ENCODE assay signal across 13 cellular contexts in the genomic region with DNA sequence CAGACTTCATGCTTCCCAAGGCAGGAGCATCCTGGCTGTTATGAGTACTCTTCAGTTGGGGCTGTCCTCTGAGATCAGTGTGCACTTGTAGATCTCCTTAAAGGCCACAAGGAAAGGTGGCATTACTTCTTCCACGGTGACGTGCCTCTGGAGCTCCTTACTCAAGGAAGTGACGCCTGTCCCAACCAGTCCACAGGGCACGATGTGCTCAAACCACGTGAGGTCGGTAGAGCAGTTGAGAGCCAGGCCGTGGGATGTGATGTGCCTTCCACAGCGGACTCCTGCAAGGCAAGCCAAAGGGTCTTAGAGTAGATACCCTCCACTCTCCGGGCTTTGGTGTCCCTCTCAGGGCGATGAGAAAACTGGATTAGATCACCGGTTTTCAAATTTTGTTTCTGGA. TPM values are rescaled to one million over a fixed set of nuclear protein-coding genes. Genes with fewer than 3 reads are reported as not detected.
DNase-seq lines count a peak whose midpoint lies in the region; ATAC-seq, FAIRE-seq and TF ChIP-seq lines count a peak whose summit lies in the region.
"Had no signal": no experiment of that assay in that cellular context is flagged by ENCODE, and none has a peak within 500 bp of the region (broad histone marks: within the 10 kb centered on the region; RNA-seq: fewer than 3 reads in every experiment).

No MANE protein-coding gene starts in this region.

- TSS peak; percentile 56 for BruUV-seq in endothelial cell of umbilical vein (replicated peaks; lab: Mats Ljungman, UMichigan)

- peaks cover 3% of the 10 kb centered on the region for H3K4me1 ChIP-seq in RWPE2 (ENCODE audit: insufficient read depth, poor library complexity, severe bottlenecking)
- peaks cover 4% of the 10 kb centered on the region for H3K4me1 ChIP-seq in endothelial cell of umbilical vein (ENCODE audit: control insufficient read depth, extremely low read depth, insufficient read depth, low read length)
- peaks cover 0 to 16% (median 0%) of the 10 kb centered on the region in 4 donors for H3K4me1 ChIP-seq in Peyer's patch

- no peaks in the 10 kb centered on the region for H3K36me3 ChIP-seq in RWPE2 (ENCODE audit: low read depth)
- no peaks in the 10 kb centered on the region for H3K36me3 ChIP-seq in endothelial cell of umbilical vein (ENCODE audit: control insufficient read depth in 2 of 2, extremely low read depth in 1 of 2, insufficient read depth in 2 of 2, low read length in 2 of 2)
- no peaks in the 10 kb centered on the region for H3K36me3 ChIP-seq in Peyer's patch
- H3K36me3 ChIP-seq: left lung had no signal

- no peak overlapping the region for H3K9ac ChIP-seq in endothelial cell of umbilical vein (replicated peaks; ENCODE audit: extremely low read depth, insufficient read depth, low read length)

- FAIRE-seq in endothelial cell of umbilical vein (lab: Jason Lieb, UNC): no peak

- intact Hi-C loops in endothelial cell of umbilical vein (cut with micrococcal nuclease): no loop called here

- POLR2A ChIA-PET in endothelial cell of umbilical vein (lab: Charles Lee): interaction anchor here (1.7 kb wide), 1 partner anchor 39 kb away, joined by 6 read pairs; no protein-coding TSS in a partner anchor

- DNase-seq in activated naive CD4-positive, alpha-beta T cell treated with anti-CD3 and anti-CD28 coated beads, Interleukin-2, amount 10 ng/mL, durations not matched to agents 7 days and 5 days: no peak
- DNase-seq in activated naive CD4-positive, alpha-beta T cell treated with anti-CD3 and anti-CD28 coated beads, Interleukin-2, amount 50 U/mL, for 16 hours: no peak
- DNase-seq in RWPE2 (ENCODE audit: low spot score) (no peak), endothelial cell of umbilical vein (ENCODE audit: low read depth, low spot score) (no peak), Peyer's patch (no peak), COLO829 (ENCODE audit: low spot score) (no peak)
- DNase-seq in stimulated activated naive CD8-positive, alpha-beta T cell treated with anti-CD3 and anti-CD28 coated beads, Interleukin-15, amount 100 ng/mL, for 72 hours: no peak
- DNase-seq: HCEC 1CT; left lung; NCI-H1930; stimulated activated naive CD4-positive, alpha-beta T cell treated with Interleukin-2 at 50 U/mL for 16 hours had no signal

- H3K4me1 Mint-ChIP-seq in activated naive CD4-positive, alpha-beta T cell treated with anti-CD3 and anti-CD28 coated beads, Interleukin-2, amount 10 ng/mL, durations not matched to agents 7 days and 5 days: peaks cover 23% of the 10 kb centered on the region
- H3K4me1 Mint-ChIP-seq in stimulated activated naive CD8-positive, alpha-beta T cell treated with anti-CD3 and anti-CD28 coated beads, Interleukin-15, amount 100 ng/mL, for 72 hours: peaks cover 27% of the 10 kb centered on the region

- H3K4me3 Mint-ChIP-seq in activated naive CD4-positive, alpha-beta T cell treated with anti-CD3 and anti-CD28 coated beads, Interleukin-2, amount 10 ng/mL, durations not matched to agents 7 days and 5 days: peak overlapping the region; percentile 74
- H3K4me3 Mint-ChIP-seq in stimulated activated naive CD8-positive, alpha-beta T cell treated with anti-CD3 and anti-CD28 coated beads, Interleukin-15, amount 100 ng/mL, for 72 hours: peak overlapping the region; percentile 75 to 92

- peak overlapping the region; percentile 60 for H3K4me2 ChIP-seq in endothelial cell of umbilical vein (ENCODE audit: insufficient read depth, low read length)

- dilution Hi-C loops in endothelial cell of umbilical vein (cut with MboI; ENCODE audit: extremely low pct_ligation_motif_present, low sequenced_read_pairs): no loop called here

- peak overlapping the region; percentile 25 for H2AFZ ChIP-seq in endothelial cell of umbilical vein (ENCODE audit: low read depth, low read length)

- H3K27ac ChIP-seq in RWPE2 (ENCODE audit: poor library complexity, severe bottlenecking) (peak overlapping the region; percentile 84), endothelial cell of umbilical vein (ENCODE audit: insufficient read depth, low read depth, low read length) (no peak overlapping the region), Peyer's patch (no peak overlapping the region)

- H3K9me3 Mint-ChIP-seq in activated naive CD4-positive, alpha-beta T cell treated with anti-CD3 and anti-CD28 coated beads, Interleukin-2, amount 10 ng/mL, durations not matched to agents 7 days and 5 days: no peaks in the 10 kb centered on the region
- no peaks in the 10 kb centered on the region for H3K9me3 Mint-ChIP-seq in stimulated activated naive CD8-positive, alpha-beta T cell treated with anti-CD3 and anti-CD28 coated beads, Interleukin-15, amount 100 ng/mL, for 72 hours

- peaks cover 2% of the 10 kb centered on the region for H3K36me3 Mint-ChIP-seq in activated naive CD4-positive, alpha-beta T cell treated with anti-CD3 and anti-CD28 coated beads, Interleukin-2, amount 10 ng/mL, durations not matched to agents 7 days and 5 days

- ATAC-seq in RWPE2 (ENCODE audit: low read depth) (no peak), HG02852 (IDR thresholded peaks at IDR 0.05; ENCODE audit: unreplicated experiment) (no peak)
- ATAC-seq in stimulated activated naive CD8-positive, alpha-beta T cell treated with anti-CD3 and anti-CD28 coated beads, Interleukin-15, amount 100 ng/mL, for 72 hours: no peak
- ATAC-seq: esophagus mucosa, left lung had no signal

- H3K27me3 ChIP-seq in RWPE2 (ENCODE audit: insufficient read depth, poor library complexity, severe bottlenecking) (no peaks in the 10 kb centered on the region), endothelial cell of umbilical vein (ENCODE audit: control insufficient read depth in 2 of 2, insufficient read depth in 2 of 2, low read length in 2 of 2) (peaks cover 0 to 7% of the 10 kb centered on the region in 2 experiments), Peyer's patch (no peaks in the 10 kb centered on the region)
- H3K27me3 ChIP-seq: left lung had no signal

- CTCF ChIA-PET in activated naive CD4-positive, alpha-beta T cell treated with anti-CD3 and anti-CD28 coated beads, Interleukin-2, amount 10 ng/mL, durations not matched to agents 7 days and 5 days (lab: Charles Lee): interaction anchor here (0.6 to 3.3 kb wide), 2 partner anchors 38 to 77 kb away, joined by 3 to 12 read pairs; no protein-coding TSS in a partner anchor
- CTCF ChIA-PET in endothelial cell of umbilical vein (lab: Charles Lee): interaction anchor here (1.6 to 2.4 kb wide), 3 partner anchors 30 to 41 kb away, joined by 4 to 22 read pairs (median 8); no protein-coding TSS in a partner anchor

- no peak for TF ChIP-seq CTCF in RWPE2 (IDR thresholded peaks at IDR 0.05; ENCODE audit: poor library complexity, severe bottlenecking)
- no peak for TF ChIP-seq CTCF in endothelial cell of umbilical vein (IDR thresholded peaks at IDR 0.05; ENCODE audit: extremely low read depth in 1 of 2, insufficient read depth in 1 of 2, low read depth in 1 of 2, low read length in 2 of 2)
- TF ChIP-seq CTCF in Peyer's patch (IDR thresholded peaks at IDR 0.05): no peak

- no peaks in the 10 kb centered on the region for H3K9me1 ChIP-seq in endothelial cell of umbilical vein (replicated peaks; ENCODE audit: control insufficient read depth, extremely low read depth, insufficient read depth, low read length)

- H3K27me3 Mint-ChIP-seq in activated naive CD4-positive, alpha-beta T cell treated with anti-CD3 and anti-CD28 coated beads, Interleukin-2, amount 10 ng/mL, durations not matched to agents 7 days and 5 days: peaks cover 5% of the 10 kb centered on the region
- H3K27me3 Mint-ChIP-seq in stimulated activated naive CD8-positive, alpha-beta T cell treated with anti-CD3 and anti-CD28 coated beads, Interleukin-15, amount 100 ng/mL, for 72 hours: no peaks in the 10 kb centered on the region

- H3K4me3 ChIP-seq in RWPE2 (ENCODE audit: severe bottlenecking): no peak overlapping the region
- H3K4me3 ChIP-seq in endothelial cell of umbilical vein (replicated peaks in 1 of 3; ENCODE audit: insufficient read depth in 1 of 3, low read depth in 1 of 3, low read length in 3 of 3): no peak overlapping the region
- H3K4me3 ChIP-seq in Peyer's patch: no peak overlapping the region

- peak overlapping the region; percentile 89 for H3K27ac Mint-ChIP-seq in activated naive CD4-positive, alpha-beta T cell treated with anti-CD3 and anti-CD28 coated beads, Interleukin-2, amount 10 ng/mL, durations not matched to agents 7 days and 5 days
- peak overlapping the region in 1 of 2 donors; percentile 90 for H3K27ac Mint-ChIP-seq in stimulated activated naive CD8-positive, alpha-beta T cell treated with anti-CD3 and anti-CD28 coated beads, Interleukin-15, amount 100 ng/mL, for 72 hours

- no peaks in the 10 kb centered on the region for H3K79me2 ChIP-seq in endothelial cell of umbilical vein (ENCODE audit: control insufficient read depth, insufficient read depth, low read length)

- H3K9me3 ChIP-seq in RWPE2 (ENCODE audit: severe bottlenecking): no peaks in the 10 kb centered on the region
- no peaks in the 10 kb centered on the region for H3K9me3 ChIP-seq in endothelial cell of umbilical vein (replicated peaks; ENCODE audit: control insufficient read depth, insufficient read depth, low read length)
- no peaks in the 10 kb centered on the region for H3K9me3 ChIP-seq in Peyer's patch
- H3K9me3 ChIP-seq: left lung had no signal

- TF ChIP-seq POLR2A in endothelial cell of umbilical vein (IDR thresholded peaks at IDR 0.05; ENCODE audit: low read depth, low read length): no peak
- no peak for TF ChIP-seq POLR2A in Peyer's patch (IDR thresholded peaks at IDR 0.05)

- H4K20me1 ChIP-seq in endothelial cell of umbilical vein (replicated peaks; ENCODE audit: control insufficient read depth, extremely low read depth, insufficient read depth, low read length): no peaks in the 10 kb centered on the region

RNA-seq across cellular contexts. Expression of a gene that starts 1.4 kb away (rescaled TPM):
- total RNA-seq in endothelial cell of umbilical vein (1.7 and 3.2 TPM in 2 replicates), Peyer's patch (1 to 10 TPM in 3 of 4 donors, not detected in 1; 7.5 to 9.6 (median 7.9) TPM)
- polyA plus RNA-seq in endothelial cell of umbilical vein: 4.0 and 4.1 TPM in 2 replicates
- polyA plus RNA-seq in endothelial cell of umbilical vein (2011; cell fraction: cytosol; rRNA removed): 3.0 and 3.1 TPM in 2 replicates
- polyA plus RNA-seq in endothelial cell of umbilical vein (2011; cell fraction: nucleus; rRNA removed): 1.8 and 3.0 TPM in 2 replicates
- polyA plus RNA-seq in endothelial cell of umbilical vein (2012): 1.1 and 1.8 TPM in 2 replicates
- polyA minus RNA-seq in endothelial cell of umbilical vein: 3.3 and 5.6 TPM in 2 replicates
- polyA minus RNA-seq in endothelial cell of umbilical vein (2011; cell fraction: cytosol; rRNA and poly(A)+ RNA removed): 4.3 TPM
- polyA minus RNA-seq in endothelial cell of umbilical vein (2011; cell fraction: nucleus; rRNA and poly(A)+ RNA removed): 2.7 and 3.3 TPM in 2 replicates

RNA-seq across cellular contexts. Expression of a gene that starts 24.7 kb away (rescaled TPM):
- total RNA-seq in endothelial cell of umbilical vein (1.3 and 2.2 TPM in 2 replicates), Peyer's patch (10 to 100 TPM; 13.5 to 86.0 (median 55.0) TPM)
- polyA plus RNA-seq in endothelial cell of umbilical vein: 0.51 and 0.97 TPM in 2 replicates
- 0.55 and 0.97 TPM in 2 replicates for polyA plus RNA-seq in endothelial cell of umbilical vein (2011; cell fraction: cytosol; rRNA removed)
- 1.0 TPM in 2 replicates for polyA plus RNA-seq in endothelial cell of umbilical vein (2011; cell fraction: nucleus; rRNA removed)
- 0.26 and 0.37 TPM in 2 replicates for polyA plus RNA-seq in endothelial cell of umbilical vein (2012)
- 0.61 and 2.0 TPM in 2 replicates for polyA minus RNA-seq in endothelial cell of umbilical vein
- not detected for polyA minus RNA-seq in endothelial cell of umbilical vein (2011; cell fraction: cytosol; rRNA and poly(A)+ RNA removed)
- polyA minus RNA-seq in endothelial cell of umbilical vein (2011; cell fraction: nucleus; rRNA and poly(A)+ RNA removed): 0.14 and 0.29 TPM in 2 replicates
